ENCODE assay signal across 16 cellular contexts in genomic region chr7:5216931-5217330, GRCh38. TPM values are rescaled to one million over a fixed set of nuclear protein-coding genes. Genes with fewer than 3 reads are reported as not detected.
A peak's percentile ranks its signal among the peaks of the same experiment; 100 is the strongest.
DNase-seq lines count a peak whose midpoint lies in the region; ATAC-seq, FAIRE-seq and TF ChIP-seq lines count a peak whose summit lies in the region.
"Had no signal": no experiment of that assay in that cellular context is flagged by ENCODE, and none has a peak within 500 bp of the region (broad histone marks: within the 10 kb centered on the region; RNA-seq: fewer than 3 reads in every experiment).

No MANE protein-coding gene starts in this region.

- BruUV-seq in GM12878 (replicated peaks; lab: Mats Ljungman, UMichigan): no TSS peak

- peak; percentile 45 for DNase-seq in activated effector memory CD4-positive, alpha-beta T cell treated with anti-CD3 and anti-CD28 coated beads, Interleukin-2, amount 50 U/mL, for 16 hours
- DNase-seq in activated effector memory CD4-positive, alpha-beta T cell treated with Interleukin-2 at 50 U/mL for 16 hours: no peak
- DNase-seq in GM12878 (ENCODE audit: low read depth, low spot score) (no peak), progenitor cell of endocrine pancreas (ENCODE audit: low spot score, unreplicated experiment) (no peak), glutamatergic neuron (no peak), NCI-H2107 (lab: John Stamatoyannopoulos, UW) (no peak)
- no peak for DNase-seq in stimulated activated naive B cell treated with anti-CD40 and anti-IgM and Interleukin-4, amounts not matched to agents 10 μg/mL and 1 μg/mL and 100 μg/mL, for 72 hours
- no peak for DNase-seq in stimulated activated effector memory CD8-positive, alpha-beta T cell treated with anti-CD3 and anti-CD28 coated beads, Interleukin-12 subunit alpha, Interleukin-12 subunit beta, amount 100 ng/mL, for 72 hours (ENCODE audit: low spot score in 2 of 2)
- DNase-seq: Calu3, DMS 273 treated with DMSO at 0.1 percent for 48 hours, GOT3, H9 had no signal

- SMC1A ChIA-PET in GM12878 (lab: Charles Lee; ENCODE audit: uncharacterized antibody, unreplicated experiment): interaction anchor here (1.0 to 7.8 kb wide), 3 partner anchors 9 to 23 kb away, joined by 3 to 139 read pairs (median 31); no protein-coding TSS in a partner anchor

- H3K36me3 Mint-ChIP-seq in progenitor cell of endocrine pancreas (ENCODE audit: insufficient read depth) (peaks cover 44% of the 10 kb centered on the region), glutamatergic neuron (ENCODE audit: unreplicated experiment) (peaks cover 7% of the 10 kb centered on the region)
- peaks cover 61 to 84% of the 10 kb centered on the region in 2 donors for H3K36me3 Mint-ChIP-seq in stimulated activated naive B cell treated with anti-CD40 and anti-IgM and Interleukin-4, amounts not matched to agents 10 μg/mL and 1 μg/mL and 100 μg/mL, for 72 hours
- H3K36me3 Mint-ChIP-seq in stimulated activated effector memory CD8-positive, alpha-beta T cell treated with anti-CD3 and anti-CD28 coated beads, Interleukin-12 subunit alpha, Interleukin-12 subunit beta, amount 100 ng/mL, for 72 hours: peaks cover 82% of the 10 kb centered on the region

- TF ChIP-seq CTCF in GM12878 (IDR thresholded peaks at IDR 0.05 in 2 of 3, conservative IDR thresholded peaks at IDR 0.05 in 1 of 3; ENCODE audit: control insufficient read depth in 2 of 3, extremely low read depth in 1 of 3, insufficient read depth in 1 of 3, low read depth in 3 of 3, low read length in 3 of 3) (no peak), progenitor cell of endocrine pancreas (IDR thresholded peaks at IDR 0.05; ENCODE audit: unreplicated experiment) (no peak), glutamatergic neuron (IDR thresholded peaks at IDR 0.05; ENCODE audit: partially characterized antibody, unreplicated experiment) (no peak)

- no peaks in the 10 kb centered on the region for H3K27me3 Mint-ChIP-seq in progenitor cell of endocrine pancreas
- H3K27me3 Mint-ChIP-seq in stimulated activated naive B cell treated with anti-CD40 and anti-IgM and Interleukin-4, amounts not matched to agents 10 μg/mL and 1 μg/mL and 100 μg/mL, for 72 hours: no peaks in the 10 kb centered on the region
- H3K27me3 Mint-ChIP-seq in glutamatergic neuron (ENCODE audit: unreplicated experiment): peaks cover 4% of the 10 kb centered on the region
- H3K27me3 Mint-ChIP-seq: B cell; CD4-positive, alpha-beta T cell had no signal

- no peaks in the 10 kb centered on the region for H4K20me1 ChIP-seq in GM12878 (ENCODE audit: control insufficient read depth, insufficient read depth)

- intact Hi-C loops in GM12878 (cut with micrococcal nuclease; ENCODE audit: unreplicated experiment): no loop called here

- CTCF ChIA-PET in GM12878 (lab: Yijun Ruan, JAX): interaction anchor here (0.9 to 5.1 kb wide), 5 partner anchors 9 to 43 kb away, joined by 3 to 52 read pairs (median 5); no protein-coding TSS in a partner anchor

- no peak for TF ChIP-seq EP300 in GM12878 (IDR thresholded peaks at IDR 0.05; ENCODE audit: borderline replicate concordance in 1 of 2, control insufficient read depth in 1 of 2, low read depth in 2 of 2, low read length in 2 of 2)

- H3K9me3 Mint-ChIP-seq in progenitor cell of endocrine pancreas (ENCODE audit: low read depth) (no peaks in the 10 kb centered on the region), glutamatergic neuron (ENCODE audit: unreplicated experiment) (no peaks in the 10 kb centered on the region)
- no peaks in the 10 kb centered on the region for H3K9me3 Mint-ChIP-seq in stimulated activated naive B cell treated with anti-CD40 and anti-IgM and Interleukin-4, amounts not matched to agents 10 μg/mL and 1 μg/mL and 100 μg/mL, for 72 hours
- no peaks in the 10 kb centered on the region for H3K9me3 Mint-ChIP-seq in stimulated activated effector memory CD8-positive, alpha-beta T cell treated with anti-CD3 and anti-CD28 coated beads, Interleukin-12 subunit alpha, Interleukin-12 subunit beta, amount 100 ng/mL, for 72 hours
- H3K9me3 Mint-ChIP-seq: CD4-positive, alpha-beta T cell; H9 had no signal

- H3K9ac ChIP-seq in GM12878 (ENCODE audit: control insufficient read depth, insufficient read depth, low read length): no peak overlapping the region

- TF ChIP-seq RAD21 in GM12878 (IDR thresholded peaks at IDR 0.05; ENCODE audit: insufficient read depth, low read depth, low read length): no peak

- no peak for TF ChIP-seq POLR2A in GM12878 (IDR thresholded peaks at IDR 0.05; ENCODE audit: low read depth, low read length)

- H3K27me3 ChIP-seq in GM12878 (replicated peaks in 1 of 2; ENCODE audit: control insufficient read depth in 2 of 2, insufficient read depth in 2 of 2, low read length in 1 of 2): no peaks in the 10 kb centered on the region

- H3K4me2 ChIP-seq in GM12878 (ENCODE audit: control insufficient read depth, insufficient read depth): no peak overlapping the region

- peak overlapping the region; percentile 29 for H3K27ac Mint-ChIP-seq in progenitor cell of endocrine pancreas
- peak overlapping the region; percentile 96 for H3K27ac Mint-ChIP-seq in stimulated activated naive B cell treated with anti-CD40 and anti-IgM and Interleukin-4, amounts not matched to agents 10 μg/mL and 1 μg/mL and 100 μg/mL, for 72 hours
- no peak overlapping the region for H3K27ac Mint-ChIP-seq in stimulated activated effector memory CD8-positive, alpha-beta T cell treated with anti-CD3 and anti-CD28 coated beads, Interleukin-12 subunit alpha, Interleukin-12 subunit beta, amount 100 ng/mL, for 72 hours
- no peak overlapping the region for H3K27ac Mint-ChIP-seq in glutamatergic neuron (ENCODE audit: unreplicated experiment)
- H3K27ac Mint-ChIP-seq: B cell; CD4-positive, alpha-beta T cell; H9 had no signal

- H3K36me3 ChIP-seq in GM12878 (ENCODE audit: control insufficient read depth in 2 of 2, insufficient read depth in 2 of 2, low read length in 1 of 2): peaks cover 21 to 22% of the 10 kb centered on the region in 2 experiments

- no peak overlapping the region for H3K4me3 ChIP-seq in GM12878

- no peak overlapping the region for H2AFZ ChIP-seq in GM12878 (ENCODE audit: control insufficient read depth, low read depth, low read length)

- H3K9me3 ChIP-seq in GM12878 (replicated peaks; ENCODE audit: control insufficient read depth, insufficient read depth, low read length): no peaks in the 10 kb centered on the region

- H3K4me1 Mint-ChIP-seq in progenitor cell of endocrine pancreas (ENCODE audit: low read depth) (peaks cover 24% of the 10 kb centered on the region), glutamatergic neuron (ENCODE audit: low read depth, unreplicated experiment) (no peaks in the 10 kb centered on the region)
- H3K4me1 Mint-ChIP-seq in stimulated activated naive B cell treated with anti-CD40 and anti-IgM and Interleukin-4, amounts not matched to agents 10 μg/mL and 1 μg/mL and 100 μg/mL, for 72 hours: peaks cover 35 to 71% of the 10 kb centered on the region in 2 donors
- no peaks in the 10 kb centered on the region for H3K4me1 Mint-ChIP-seq in stimulated activated effector memory CD8-positive, alpha-beta T cell treated with anti-CD3 and anti-CD28 coated beads, Interleukin-12 subunit alpha, Interleukin-12 subunit beta, amount 100 ng/mL, for 72 hours
- H3K4me1 Mint-ChIP-seq: H9 had no signal

- POLR2A ChIA-PET in GM12878 (lab: Charles Lee): interaction anchor here (1.2 to 5.7 kb wide), 5 partner anchors 10 to 25 kb away, joined by 3 to 53 read pairs (median 14); no protein-coding TSS in a partner anchor

- no peak overlapping the region for H3K27ac ChIP-seq in GM12878 (ENCODE audit: control insufficient read depth, insufficient read depth)

- no peak for FAIRE-seq in GM12878 (lab: Jason Lieb, UNC)
- FAIRE-seq: A204.1, GM12891 had no signal

- H3K4me1 ChIP-seq in GM12878 (ENCODE audit: control insufficient read depth, insufficient read depth, low read length): peaks cover 28% of the 10 kb centered on the region

- 98% methylated on average over 11 of the region's 11 CpGs for WGBS in GM12878 (ENCODE audit: insufficient coverage, insufficient replicate concordance, low lambda C conversion rate, missing lambda C conversion rate)

- in situ Hi-C loops in GM12878 (cut with MboI): no loop called here

- RAD21 ChIA-PET in GM12878 (lab: Charles Lee; ENCODE audit: unreplicated experiment): interaction anchor here (1.1 to 5.1 kb wide), 5 partner anchors 9 to 23 kb away, joined by 4 to 71 read pairs (median 6); no protein-coding TSS in a partner anchor

- no peaks in the 10 kb centered on the region; the same call in 1 of the 2 replicates for H3K79me2 ChIP-seq in GM12878 (ENCODE audit: control insufficient read depth, insufficient read depth, low read length)

- H3K4me3 Mint-ChIP-seq in progenitor cell of endocrine pancreas (ENCODE audit: low read depth) (no peak overlapping the region), glutamatergic neuron (ENCODE audit: unreplicated experiment) (no peak overlapping the region)
- no peak overlapping the region for H3K4me3 Mint-ChIP-seq in stimulated activated naive B cell treated with anti-CD40 and anti-IgM and Interleukin-4, amounts not matched to agents 10 μg/mL and 1 μg/mL and 100 μg/mL, for 72 hours
- H3K4me3 Mint-ChIP-seq in stimulated activated effector memory CD8-positive, alpha-beta T cell treated with anti-CD3 and anti-CD28 coated beads, Interleukin-12 subunit alpha, Interleukin-12 subunit beta, amount 100 ng/mL, for 72 hours: no peak overlapping the region
- H3K4me3 Mint-ChIP-seq: B cell; CD4-positive, alpha-beta T cell; H9 had no signal

- no peak for ATAC-seq in GM12878
- no peak for ATAC-seq in stimulated activated naive B cell treated with anti-CD40 and anti-IgM and Interleukin-4, amounts not matched to agents 10 μg/mL and 1 μg/mL and 100 μg/mL, for 72 hours (replicated peaks)
- no peak for ATAC-seq in stimulated activated effector memory CD8-positive, alpha-beta T cell treated with anti-CD3 and anti-CD28 coated beads, Interleukin-12 subunit alpha, Interleukin-12 subunit beta, amount 100 ng/mL, for 72 hours

RNA-seq across cellular contexts. Expression of gene WIPI2, which starts 26.9 kb away (rescaled TPM):
- total RNA-seq in GM12878 (2013; cell fraction: nucleolus; rRNA removed): 80.9 and 85.9 TPM in 2 replicates
- total RNA-seq in GM12878 (2014; rRNA removed) (33.9 and 41.4 TPM in 2 replicates), GM12878 (2014; rRNA removed; fragmentation: Illumina TruSeq; extraction: Trizol) (28.7 and 28.9 TPM in 2 replicates), GM12878 (2021) (50.3 and 55.1 TPM in 2 replicates), progenitor cell of endocrine pancreas (87.4 and 91.9 TPM in 2 replicates), glutamatergic neuron (ENCODE audit: unreplicated experiment) (59.5 TPM)
- 31.4 TPM for polyA plus RNA-seq in GM12878 (2011; ENCODE audit: low read depth)
- polyA plus RNA-seq in GM12878 (2011; rRNA removed) (74.1 and 103 TPM in 2 replicates), GM12878 (2014; fragmentation: Illumina TruSeq; extraction: Trizol) (36.9 and 43.2 TPM in 2 replicates), GM12878 (2014; fragmentation: Nextera tagmentation; extraction: Ambion mirVana) (10 to 100 TPM in 1 of 2 experiments, 1 to 10 TPM in 1; 6.9 to 12.2 TPM), GM12878 (2014; rRNA removed) (56.6 and 59.0 TPM in 2 replicates), GM12878 (2016; fragmentation: Nextera tagmentation; extraction: Ambion mirVana) (10 to 100 TPM; 42.5 to 45.7 TPM)
- 80.3 and 99.3 TPM in 2 replicates for polyA plus RNA-seq in GM12878 (2011; cell fraction: cytosol; rRNA removed)
- 81.3 and 88.3 TPM in 2 replicates for polyA plus RNA-seq in GM12878 (2011; cell fraction: nucleus; rRNA removed)
- 49.5 and 55.6 TPM in 2 replicates for polyA plus RNA-seq in GM12878 (2012)
- polyA minus RNA-seq in GM12878 (2011; rRNA and poly(A)+ RNA removed): 91.8 and 112 TPM in 2 replicates
- 22.9 and 33.4 TPM in 2 replicates for polyA minus RNA-seq in GM12878 (2011; cell fraction: cytosol; rRNA and poly(A)+ RNA removed)
- 24.1 and 25.4 TPM in 2 replicates for polyA minus RNA-seq in GM12878 (2011; cell fraction: nucleus; rRNA and poly(A)+ RNA removed)

Comparison
In these comparisons a context has a peak if more than half of its experiments do, and no peak if none do; other contexts are left out.
1. H3K27ac Mint-ChIP-seq: peak in progenitor cell of endocrine pancreas (single experiment) and stimulated activated naive B cell treated with anti-CD40 and anti-IgM and Interleukin-4, amounts not matched to agents 10 μg/mL and 1 μg/mL and 100 μg/mL, for 72 hours (single experiment); none in stimulated activated effector memory CD8-positive, alpha-beta T cell treated with anti-CD3 and anti-CD28 coated beads, Interleukin-12 subunit alpha, Interleukin-12 subunit beta, amount 100 ng/mL, for 72 hours (single experiment) and glutamatergic neuron (single experiment).